In the genomic region with DNA sequence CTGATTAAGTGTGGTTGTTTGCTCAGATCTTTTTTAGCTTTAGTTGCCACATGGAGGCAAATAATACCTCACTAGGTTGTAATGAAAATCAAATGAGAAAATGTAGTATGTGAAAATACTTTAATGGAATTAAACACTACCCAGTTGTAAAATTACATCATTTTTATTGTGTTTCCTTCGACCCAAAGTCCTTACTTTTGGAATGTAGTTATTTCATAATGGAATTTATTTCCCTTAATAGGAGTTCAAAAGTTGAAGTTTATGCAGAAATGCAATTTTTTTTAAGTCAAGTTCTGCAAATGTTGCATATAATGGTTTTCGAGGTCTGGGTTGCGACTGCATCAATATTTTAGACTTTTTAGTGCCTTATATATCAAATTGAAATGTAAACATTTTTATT, we compare ENCODE assay signal across 8 cellular contexts. TPM values are rescaled to one million over a fixed set of nuclear protein-coding genes. Genes with fewer than 3 reads are reported as not detected.
DNase-seq lines count a peak whose midpoint lies in the region; ATAC-seq and TF ChIP-seq lines count a peak whose summit lies in the region.

No MANE protein-coding gene starts in this region.

- DNase-seq in CD4-positive, CD25-positive, alpha-beta regulatory T cell, result no peak
- peak; percentile 28 for DNase-seq in NAMALWA (ENCODE audit: low spot score)
- DNase-seq in neural crest cell (ENCODE audit: low read depth, low spot score), result no peak
- no peak for DNase-seq in stimulated activated CD4-positive, alpha-beta T cell treated with anti-CD3 and anti-CD28 coated beads, Interleukin-2, amount 100 ng/mL, for 24 hours
- no peak for DNase-seq in NCI-H2227 treated with DMSO at 0.1 percent for 48 hours (lab: John Stamatoyannopoulos, UW)
- DNase-seq in D341Med (ENCODE audit: low spot score), result no peak

- no peak for TF ChIP-seq CTCF in neural crest cell (conservative IDR thresholded peaks at IDR 0.05)

- peak overlapping the region; percentile 95 to 98 (median 98) for H3K4me3 Mint-ChIP-seq in CD4-positive, CD25-positive, alpha-beta regulatory T cell
- peak overlapping the region; percentile 99 for H3K4me3 Mint-ChIP-seq in neural crest cell

- no peaks in the 10 kb centered on the region for H3K36me3 ChIP-seq in CD4-positive, CD25-positive, alpha-beta regulatory T cell (ENCODE audit: control insufficient read depth, insufficient read depth, low read length)
- peaks cover 0 to 4% of the 10 kb centered on the region in 2 donors for H3K36me3 ChIP-seq in duodenal mucosa (ENCODE audit: control insufficient read depth in 1 of 2, insufficient read depth in 2 of 2, low read length in 2 of 2)

- H3K9ac ChIP-seq in duodenal mucosa (ENCODE audit: low read depth in 1 of 2, low read length in 2 of 2), result no peak overlapping the region

- H3K36me3 Mint-ChIP-seq in CD4-positive, CD25-positive, alpha-beta regulatory T cell, result peaks cover 3% of the 10 kb centered on the region
- peaks cover 2% of the 10 kb centered on the region for H3K36me3 Mint-ChIP-seq in neural crest cell (ENCODE audit: low read depth)

- H3K27ac ChIP-seq in CD4-positive, CD25-positive, alpha-beta regulatory T cell (ENCODE audit: insufficient read depth, low read length, poor library complexity, severe bottlenecking), result no peak overlapping the region
- no peak overlapping the region for H3K27ac ChIP-seq in duodenal mucosa (ENCODE audit: low read depth, low read length)

- H3K27me3 ChIP-seq in CD4-positive, CD25-positive, alpha-beta regulatory T cell (ENCODE audit: control insufficient read depth, insufficient read depth, low read length), result peaks cover 3% of the 10 kb centered on the region
- H3K27me3 ChIP-seq in duodenal mucosa (ENCODE audit: control insufficient read depth in 1 of 2, insufficient read depth in 2 of 2, low read length in 2 of 2), result no peaks in the 10 kb centered on the region

- peaks cover 33 to 58% (median 47%) of the 10 kb centered on the region in 4 donors for H3K4me1 Mint-ChIP-seq in CD4-positive, CD25-positive, alpha-beta regulatory T cell
- H3K4me1 Mint-ChIP-seq in neural crest cell, result peaks cover 61% of the 10 kb centered on the region

- peak overlapping the region; percentile 94 to 97 (median 96) for H3K27ac Mint-ChIP-seq in CD4-positive, CD25-positive, alpha-beta regulatory T cell
- H3K27ac Mint-ChIP-seq in neural crest cell (ENCODE audit: unreplicated experiment), result no peak overlapping the region

- H3K9me3 Mint-ChIP-seq in CD4-positive, CD25-positive, alpha-beta regulatory T cell, result peaks cover 0 to 3% (median 0%) of the 10 kb centered on the region in 7 donors
- H3K9me3 Mint-ChIP-seq in neural crest cell, result no peaks in the 10 kb centered on the region

- peak overlapping the region; percentile 89 for H3K4me3 ChIP-seq in CD4-positive, CD25-positive, alpha-beta regulatory T cell (ENCODE audit: low read depth, low read length)
- peak overlapping the region; percentile 82 to 96 for H3K4me3 ChIP-seq in duodenal mucosa (ENCODE audit: low read depth in 1 of 2, low read length in 2 of 2)

- H3K9me3 ChIP-seq in CD4-positive, CD25-positive, alpha-beta regulatory T cell (ENCODE audit: control insufficient read depth in 2 of 2, low read length in 2 of 2), result no peaks in the 10 kb centered on the region
- H3K9me3 ChIP-seq in duodenal mucosa (ENCODE audit: control insufficient read depth in 1 of 2, low read length in 2 of 2), result no peaks in the 10 kb centered on the region

- peaks cover 25% of the 10 kb centered on the region for H3K27me3 Mint-ChIP-seq in CD4-positive, CD25-positive, alpha-beta regulatory T cell
- H3K27me3 Mint-ChIP-seq in neural crest cell (ENCODE audit: low read depth), result no peaks in the 10 kb centered on the region

- H3K4me1 ChIP-seq in CD4-positive, CD25-positive, alpha-beta regulatory T cell (ENCODE audit: control insufficient read depth, insufficient read depth, low read length, poor library complexity, severe bottlenecking), result peaks cover 41% of the 10 kb centered on the region
- H3K4me1 ChIP-seq in duodenal mucosa (ENCODE audit: control insufficient read depth in 1 of 2, insufficient read depth in 2 of 2, low read length in 2 of 2), result peaks cover 32 to 39% of the 10 kb centered on the region in 2 donors

- no peak for ATAC-seq in CD4-positive, CD25-positive, alpha-beta regulatory T cell (ENCODE audit: low read depth in 2 of 2)
- no peak for ATAC-seq in GM19035 (IDR thresholded peaks at IDR 0.05; ENCODE audit: unreplicated experiment)

RNA-seq across cellular contexts. Expression of gene TNPO1, which starts 31.0 kb away (rescaled TPM):
- total RNA-seq in CD4-positive, CD25-positive, alpha-beta regulatory T cell, result 71.0 TPM
- 10 to 100 TPM; 38.5 to 50.8 (median 42.2) TPM for polyA plus RNA-seq in CD4-positive, CD25-positive, alpha-beta regulatory T cell
- total RNA-seq in neural crest cell, result 172 and 176 TPM in 2 replicates
